Comparison of ENCODE assay signal across 1 cellular context in the genomic region with DNA sequence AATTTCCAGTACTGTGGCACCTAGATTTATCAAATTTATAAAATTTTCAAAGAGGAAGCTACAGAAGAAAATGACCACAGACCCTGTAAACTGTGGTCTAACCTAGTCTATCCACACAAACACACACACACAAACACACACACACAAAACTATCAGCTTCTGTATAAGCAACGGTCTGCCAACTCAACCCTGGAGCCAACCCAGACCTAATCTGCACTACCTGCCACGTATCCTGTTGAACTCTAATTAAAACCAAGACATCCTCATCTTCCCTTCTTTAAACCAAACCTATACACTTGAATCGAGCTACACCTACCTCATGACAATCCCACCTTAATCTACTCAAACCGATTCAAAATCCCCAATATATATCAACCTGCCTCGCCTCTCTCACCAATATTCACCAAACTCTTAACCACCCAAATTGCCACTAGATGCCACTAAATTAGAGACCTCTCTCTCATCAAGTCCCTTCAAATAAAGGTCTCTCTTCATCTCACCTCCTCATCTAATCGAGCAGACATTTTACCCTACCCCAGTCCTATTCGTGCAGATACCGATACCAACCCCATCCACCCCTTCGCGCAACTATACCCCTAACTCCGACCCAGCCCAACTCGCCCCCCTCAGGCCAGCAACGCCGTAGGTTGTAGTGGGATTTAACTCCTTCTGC.
TF ChIP-seq lines count a peak whose summit lies in the region.

No MANE protein-coding gene starts in this region.

TF ChIP-seq in IMR-90, 13 proteins besides CTCF, POLR2A, EP300 and RAD21 (continued from another document):
- TF ChIP-seq MAZ (IDR thresholded peaks at IDR 0.05; ENCODE audit: borderline replicate concordance, low read depth, low read length) = no peak
- no peak for TF ChIP-seq MAFK (IDR thresholded peaks at IDR 0.05; ENCODE audit: low read depth, low read length)
- TF ChIP-seq, protein P1, sequence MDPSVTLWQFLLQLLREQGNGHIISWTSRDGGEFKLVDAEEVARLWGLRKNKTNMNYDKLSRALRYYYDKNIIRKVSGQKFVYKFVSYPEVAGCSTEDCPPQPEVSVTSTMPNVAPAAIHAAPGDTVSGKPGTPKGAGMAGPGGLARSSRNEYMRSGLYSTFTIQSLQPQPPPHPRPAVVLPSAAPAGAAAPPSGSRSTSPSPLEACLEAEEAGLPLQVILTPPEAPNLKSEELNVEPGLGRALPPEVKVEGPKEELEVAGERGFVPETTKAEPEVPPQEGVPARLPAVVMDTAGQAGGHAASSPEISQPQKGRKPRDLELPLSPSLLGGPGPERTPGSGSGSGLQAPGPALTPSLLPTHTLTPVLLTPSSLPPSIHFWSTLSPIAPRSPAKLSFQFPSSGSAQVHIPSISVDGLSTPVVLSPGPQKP (IDR thresholded peaks at IDR 0.05; ENCODE audit: borderline replicate concordance, low read depth, low read length) = no peak
TF ChIP-seq in IMR-90: peak in this region for 1.
